ENCODE assay signal across 8 cellular contexts in the genomic region with DNA sequence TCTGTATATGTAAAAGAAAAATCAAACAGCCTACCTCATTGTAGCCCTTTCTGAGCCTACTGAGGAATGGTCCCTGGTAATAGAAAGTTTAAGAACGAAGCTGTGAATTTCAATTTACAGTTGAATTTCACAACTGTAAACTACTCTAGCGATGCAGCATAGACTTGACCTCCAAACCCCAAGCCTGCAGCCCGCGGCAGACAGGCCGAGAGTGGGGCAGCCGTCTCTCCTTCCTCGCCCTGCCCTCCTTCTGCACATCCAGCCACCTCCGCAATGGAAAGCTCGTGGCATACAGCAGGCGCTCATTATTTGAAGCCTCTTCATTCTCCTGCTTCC. TPM values are rescaled to one million over a fixed set of nuclear protein-coding genes. Genes with fewer than 3 reads are reported as not detected.
DNase-seq lines count a peak whose midpoint lies in the region; ATAC-seq and TF ChIP-seq lines count a peak whose summit lies in the region.

No MANE protein-coding gene starts in this region.

- H4K20me1 ChIP-seq in SU-DHL-6 (ENCODE audit: low read depth, low read length) = no peaks in the 10 kb centered on the region

- no peaks in the 10 kb centered on the region for H3K9me3 ChIP-seq in SU-DHL-6 (ENCODE audit: insufficient read depth, low read length)

- H3K79me2 ChIP-seq in SU-DHL-6 (ENCODE audit: insufficient read depth, low read length) = no peaks in the 10 kb centered on the region

- intact Hi-C loops in left cardiac atrium (cut with DNase I) = loop anchor here in 1 of 2 donors (5.0 to 10.0 kb wide), 2 partner anchors 113 to 276 kb away; no protein-coding TSS in a partner anchor

- no peaks in the 10 kb centered on the region for H3K36me3 Mint-ChIP-seq in activated T-cell treated with anti-CD3 and anti-CD28 coated beads, Interleukin-2, amount 50 U/mL, for 4 hours (ENCODE audit: insufficient read depth)
- H3K36me3 Mint-ChIP-seq in stimulated activated effector memory CD8-positive, alpha-beta T cell treated with anti-CD3 and anti-CD28 coated beads, Interleukin-12 subunit alpha, Interleukin-12 subunit beta, amount 100 ng/mL, for 72 hours = no peaks in the 10 kb centered on the region

- H3K4me2 ChIP-seq in SU-DHL-6 (ENCODE audit: low read depth, low read length, poor library complexity, severe bottlenecking) = peak overlapping the region; percentile 77

- H2AFZ ChIP-seq in SU-DHL-6 (ENCODE audit: low read depth, low read length, severe bottlenecking) = peak overlapping the region; percentile 97

- H3K4me3 Mint-ChIP-seq in activated T-cell treated with anti-CD3 and anti-CD28 coated beads, Interleukin-2, amount 50 U/mL, for 4 hours = peak overlapping the region; percentile 88
- H3K4me3 Mint-ChIP-seq in stimulated activated effector memory CD8-positive, alpha-beta T cell treated with anti-CD3 and anti-CD28 coated beads, Interleukin-12 subunit alpha, Interleukin-12 subunit beta, amount 100 ng/mL, for 72 hours = peak overlapping the region; percentile 87

- peaks cover 49% of the 10 kb centered on the region for H3K27me3 Mint-ChIP-seq in activated T-cell treated with anti-CD3 and anti-CD28 coated beads, Interleukin-2, amount 50 U/mL, for 4 hours (ENCODE audit: low read depth)

- H3K4me1 Mint-ChIP-seq in activated T-cell treated with anti-CD3 and anti-CD28 coated beads, Interleukin-2, amount 50 U/mL, for 4 hours (ENCODE audit: low read depth) = peaks cover 9% of the 10 kb centered on the region
- peaks cover 13% of the 10 kb centered on the region for H3K4me1 Mint-ChIP-seq in stimulated activated effector memory CD8-positive, alpha-beta T cell treated with anti-CD3 and anti-CD28 coated beads, Interleukin-12 subunit alpha, Interleukin-12 subunit beta, amount 100 ng/mL, for 72 hours

- no peak for TF ChIP-seq CTCF in SU-DHL-6 (IDR thresholded peaks at IDR 0.05; ENCODE audit: insufficient read depth, low read length, poor library complexity, severe bottlenecking)

- no peak overlapping the region for H3K27ac ChIP-seq in SU-DHL-6 (ENCODE audit: low read depth, low read length)

- peak; percentile 4 to 7 for ATAC-seq in activated T-cell treated with anti-CD3 and anti-CD28 coated beads, Interleukin-2, amount 50 U/mL, for 4 hours
- peak; percentile 6 to 31 for ATAC-seq in left cardiac atrium
- peak; percentile 9 for ATAC-seq in stimulated activated effector memory CD8-positive, alpha-beta T cell treated with anti-CD3 and anti-CD28 coated beads, Interleukin-12 subunit alpha, Interleukin-12 subunit beta, amount 100 ng/mL, for 72 hours

- no peaks in the 10 kb centered on the region for H3K9me2 ChIP-seq in SU-DHL-6 (replicated peaks; ENCODE audit: insufficient read depth, low read length)

- peak overlapping the region; percentile 73 for H3K9ac ChIP-seq in SU-DHL-6 (ENCODE audit: low read length)

- H3F3A ChIP-seq in SU-DHL-6 (ENCODE audit: insufficient read depth) = no peaks in the 10 kb centered on the region

- peak overlapping the region; percentile 59 for H3K4me3 ChIP-seq in SU-DHL-6 (ENCODE audit: insufficient read depth, low read length, poor library complexity, severe bottlenecking)

- no peaks in the 10 kb centered on the region for H3K36me3 ChIP-seq in SU-DHL-6 (ENCODE audit: low read length)

- no peak overlapping the region for H3K27ac Mint-ChIP-seq in stimulated activated effector memory CD8-positive, alpha-beta T cell treated with anti-CD3 and anti-CD28 coated beads, Interleukin-12 subunit alpha, Interleukin-12 subunit beta, amount 100 ng/mL, for 72 hours

- H3K27me3 ChIP-seq in SU-DHL-6 (ENCODE audit: low read length) = no peaks in the 10 kb centered on the region

- H3K9me3 Mint-ChIP-seq in activated T-cell treated with anti-CD3 and anti-CD28 coated beads, Interleukin-2, amount 50 U/mL, for 4 hours = no peaks in the 10 kb centered on the region
- H3K9me3 Mint-ChIP-seq in stimulated activated effector memory CD8-positive, alpha-beta T cell treated with anti-CD3 and anti-CD28 coated beads, Interleukin-12 subunit alpha, Interleukin-12 subunit beta, amount 100 ng/mL, for 72 hours = no peaks in the 10 kb centered on the region

- no peak for DNase-seq in activated T-cell treated with anti-CD3 and anti-CD28 coated beads, Interleukin-2, amount 50 U/mL, for 4 hours
- DNase-seq in activated T-cell treated with anti-CD3 and anti-CD28 coated beads for 4 hours (no peak), left cardiac atrium (no peak), NCI-H526 treated with DMSO at 0.1 percent for 48 hours (lab: John Stamatoyannopoulos, UW) (no peak), cortex of kidney (lab: John Stamatoyannopoulos, UW) (no peak)
- no peak for DNase-seq in stimulated activated effector memory CD8-positive, alpha-beta T cell treated with anti-CD3 and anti-CD28 coated beads, Interleukin-12 subunit alpha, Interleukin-12 subunit beta, amount 100 ng/mL, for 72 hours (ENCODE audit: low spot score in 2 of 2)
- no peak for DNase-seq in stimulated activated CD4-positive, alpha-beta T cell treated with anti-CD3 and anti-CD28 coated beads, Interleukin-2, amount 100 ng/mL, for 24 hours

RNA-seq across cellular contexts. Expression of a gene that starts 15.3 kb away (rescaled TPM):
- total RNA-seq in activated T-cell treated with anti-CD3 and anti-CD28 coated beads, Interleukin-2, amount 50 U/mL, for 4 hours = not detected
- total RNA-seq in left cardiac atrium = 1 to 10 TPM; 1.6 to 3.8 TPM

RNA-seq across cellular contexts. Expression of a gene that starts 19.2 kb away (rescaled TPM):
- total RNA-seq in activated T-cell treated with anti-CD3 and anti-CD28 coated beads, Interleukin-2, amount 50 U/mL, for 4 hours = 100 to 1,000 TPM in 2 of 3 donors, 10 to 100 TPM in 1; 99.4 to 110 (median 105) TPM
- total RNA-seq in left cardiac atrium = 10 to 100 TPM; 33.8 to 39.0 TPM

RNA-seq across cellular contexts. Expression of a gene that starts 28.5 kb away (rescaled TPM):
- total RNA-seq in activated T-cell treated with anti-CD3 and anti-CD28 coated beads, Interleukin-2, amount 50 U/mL, for 4 hours = under 1 TPM in 1 of 3 donors, not detected in 2; 0.53 TPM
- not detected for total RNA-seq in left cardiac atrium

RNA-seq across cellular contexts. Expression of a gene that starts 54.2 kb away (rescaled TPM):
- 1 to 10 TPM; 2.8 to 5.3 (median 3.5) TPM for total RNA-seq in activated T-cell treated with anti-CD3 and anti-CD28 coated beads, Interleukin-2, amount 50 U/mL, for 4 hours
- 100 to 1,000 TPM; 212 to 215 TPM for total RNA-seq in left cardiac atrium

RNA-seq across cellular contexts. Expression of a gene that starts 59.4 kb away (rescaled TPM):
- not detected for total RNA-seq in activated T-cell treated with anti-CD3 and anti-CD28 coated beads, Interleukin-2, amount 50 U/mL, for 4 hours
- 1 to 10 TPM in 1 of 2 donors, under 1 TPM in 1; 0.44 to 1.6 TPM for total RNA-seq in left cardiac atrium
